Comparison of ENCODE assay signal across 8 cellular contexts in genomic region chr14:77458249-77458950, GRCh38. TPM values are rescaled to one million over a fixed set of nuclear protein-coding genes. Genes with fewer than 3 reads are reported as not detected.
DNase-seq lines count a peak whose midpoint lies in the region; ATAC-seq, FAIRE-seq and TF ChIP-seq lines count a peak whose summit lies in the region.

No MANE protein-coding gene starts in this region.

- H3K27me3 Mint-ChIP-seq in activated CD4-positive, alpha-beta T cell treated with anti-CD3 and anti-CD28 coated beads, Interleukin-2, amount 10 ng/mL, durations not matched to agents 7 days and 5 days, result no peaks in the 10 kb centered on the region

- POLR2A ChIA-PET in activated CD4-positive, alpha-beta T cell treated with anti-CD3 and anti-CD28 coated beads, Interleukin-2, amount 10 ng/mL, durations not matched to agents 7 days and 5 days (lab: Charles Lee), result no interaction called here

- peak overlapping the region; percentile 100 for H3K4me3 Mint-ChIP-seq in activated CD4-positive, alpha-beta T cell treated with anti-CD3 and anti-CD28 coated beads, Interleukin-2, amount 10 ng/mL, durations not matched to agents 7 days and 5 days

- no peaks in the 10 kb centered on the region for H3K27me3 ChIP-seq in H7 (ENCODE audit: control insufficient read depth, insufficient read depth, low read length)
- no peaks in the 10 kb centered on the region for H3K27me3 ChIP-seq in effector memory CD4-positive, alpha-beta T cell (replicated peaks; ENCODE audit: control insufficient read depth, insufficient read depth, low read length, poor library complexity, severe bottlenecking)
- H3K27me3 ChIP-seq in mononuclear cell (ENCODE audit: insufficient read depth, low read length), result no peaks in the 10 kb centered on the region

- H3K36me3 Mint-ChIP-seq in activated CD4-positive, alpha-beta T cell treated with anti-CD3 and anti-CD28 coated beads, Interleukin-2, amount 10 ng/mL, durations not matched to agents 7 days and 5 days (ENCODE audit: low read depth), result peaks cover 41% of the 10 kb centered on the region

- peaks cover 39% of the 10 kb centered on the region for H3K4me1 Mint-ChIP-seq in activated CD4-positive, alpha-beta T cell treated with anti-CD3 and anti-CD28 coated beads, Interleukin-2, amount 10 ng/mL, durations not matched to agents 7 days and 5 days

- peak; percentile 11 for ATAC-seq in stimulated activated naive CD8-positive, alpha-beta T cell treated with anti-CD3 and anti-CD28 coated beads, Interleukin-15, Interleukin-2, amounts not matched to agents 100 U/mL and 50 U/mL, for 24 hours

- no peaks in the 10 kb centered on the region for H3K9me3 ChIP-seq in effector memory CD4-positive, alpha-beta T cell (ENCODE audit: control insufficient read depth, low read length)
- H3K9me3 ChIP-seq in mononuclear cell (ENCODE audit: low read depth, low read length), result no peaks in the 10 kb centered on the region

- no peak for FAIRE-seq in GM12891 (lab: Jason Lieb, UNC)
- no peak for FAIRE-seq in frontal cortex (lab: Jason Lieb, UNC)

- H3K27ac Mint-ChIP-seq in activated CD4-positive, alpha-beta T cell treated with anti-CD3 and anti-CD28 coated beads, Interleukin-2, amount 10 ng/mL, durations not matched to agents 7 days and 5 days, result peak overlapping the region; percentile 100

- no peak for TF ChIP-seq POLR2A in GM12891 (IDR thresholded peaks at IDR 0.05; ENCODE audit: low read depth, low read length)

- H3K4me3 ChIP-seq in H7 (ENCODE audit: insufficient read depth, low read depth, low read length), result peak overlapping the region; percentile 73
- H3K4me3 ChIP-seq in effector memory CD4-positive, alpha-beta T cell (ENCODE audit: insufficient read depth, low read depth, low read length, poor library complexity, severe bottlenecking), result peak overlapping the region; percentile 77
- H3K4me3 ChIP-seq in mononuclear cell (ENCODE audit: low read length), result peak overlapping the region; percentile 65

- peaks cover 27% of the 10 kb centered on the region for H3K36me3 ChIP-seq in H7 (replicated peaks; ENCODE audit: control insufficient read depth, insufficient read depth, low read length)
- H3K36me3 ChIP-seq in effector memory CD4-positive, alpha-beta T cell (ENCODE audit: control insufficient read depth, insufficient read depth, low read length), result peaks cover 33% of the 10 kb centered on the region

- no peaks in the 10 kb centered on the region for H3K9me3 Mint-ChIP-seq in activated CD4-positive, alpha-beta T cell treated with anti-CD3 and anti-CD28 coated beads, Interleukin-2, amount 10 ng/mL, durations not matched to agents 7 days and 5 days

- CTCF ChIA-PET in activated CD4-positive, alpha-beta T cell treated with anti-CD3 and anti-CD28 coated beads, Interleukin-2, amount 10 ng/mL, durations not matched to agents 7 days and 5 days (lab: Charles Lee), result interaction anchor here (0.8 to 2.0 kb wide), 9 partner anchors 9 to 155 kb away, joined by 3 to 6 read pairs (median 4); partner anchors contain the start of genes SAMD15 and TMED8

- peaks cover 17% of the 10 kb centered on the region for H3K4me1 ChIP-seq in effector memory CD4-positive, alpha-beta T cell (ENCODE audit: control insufficient read depth, insufficient read depth, low read length, poor library complexity, severe bottlenecking)
- peaks cover 23% of the 10 kb centered on the region for H3K4me1 ChIP-seq in mononuclear cell (ENCODE audit: insufficient read depth, low read length)

- peak overlapping the region; percentile 84 for H3K27ac ChIP-seq in effector memory CD4-positive, alpha-beta T cell (ENCODE audit: insufficient read depth, low read length, poor library complexity, severe bottlenecking)

- DNase-seq in GM12891 (ENCODE audit: insufficient read length, low spot score) (no peak), H7 (peak; percentile 67), LHCN-M2 (ENCODE audit: low read depth) (peak; percentile 27), frontal cortex (ENCODE audit: low spot score in 2 of 2) (no peak)
- peak; percentile 44 for DNase-seq in activated CD4-positive, alpha-beta T cell treated with anti-CD3 and anti-CD28 coated beads, Interleukin-2, amount 10 ng/mL, durations not matched to agents 7 days and 5 days
- peak in 2 of 3 donors; percentile 4 to 14 for DNase-seq in effector memory CD4-positive, alpha-beta T cell
- peak; percentile 46 for DNase-seq in stimulated activated naive CD8-positive, alpha-beta T cell treated with anti-CD3 and anti-CD28 coated beads, Interleukin-15, Interleukin-2, amounts not matched to agents 100 U/mL and 50 U/mL, for 24 hours

TF ChIP-seq in GM12891, 5 proteins besides CTCF, POLR2A, EP300 and RAD21:
- TF ChIP-seq TAF1 (IDR thresholded peaks at IDR 0.05; ENCODE audit: low read depth, low read length) (peak; percentile 3; the same call in 1 of the 2 replicates), POLR2AphosphoS5 (IDR thresholded peaks at IDR 0.05; ENCODE audit: low read depth, low read length) (no peak), PAX5 (IDR thresholded peaks at IDR 0.05; ENCODE audit: insufficient read depth, low read length, severe bottlenecking) (no peak), POU2F2 (IDR thresholded peaks at IDR 0.05; ENCODE audit: low read depth, low read length) (no peak), SPI1 (IDR thresholded peaks at IDR 0.05; ENCODE audit: low read depth, low read length) (no peak)

RNA-seq across cellular contexts. Expression of gene AHSA1, which starts 0.5 kb away (rescaled TPM):
- polyA plus RNA-seq in GM12891 (2012; ENCODE audit: low read depth, missing spikeins), result 98.3 TPM
- 140 and 149 TPM in 2 replicates for total RNA-seq in H7 (2014; rRNA removed; shearing (Covaris generic))
- total RNA-seq in LHCN-M2 (2014; rRNA removed) (132 and 133 TPM in 2 replicates), mononuclear cell (20.5 TPM), frontal cortex (107 TPM)
- 98.4 TPM for polyA plus RNA-seq in LHCN-M2 (2012)
- 100 to 1,000 TPM; 217 to 245 TPM for total RNA-seq in activated CD4-positive, alpha-beta T cell treated with anti-CD3 and anti-CD28 coated beads, Interleukin-2, amount 10 ng/mL, durations not matched to agents 7 days and 5 days

RNA-seq across cellular contexts. Expression of gene VIPAS39, which starts 1.0 kb away (rescaled TPM):
- polyA plus RNA-seq in GM12891 (2012; ENCODE audit: low read depth, missing spikeins), result 18.7 TPM
- total RNA-seq in H7 (2014; rRNA removed; shearing (Covaris generic)), result 25.4 and 30.5 TPM in 2 replicates
- 19.5 and 20.8 TPM in 2 replicates for total RNA-seq in LHCN-M2 (2014; rRNA removed)
- polyA plus RNA-seq in LHCN-M2 (2012), result 13.9 TPM
- 10 to 100 TPM; 19.0 to 20.7 TPM for total RNA-seq in activated CD4-positive, alpha-beta T cell treated with anti-CD3 and anti-CD28 coated beads, Interleukin-2, amount 10 ng/mL, durations not matched to agents 7 days and 5 days
- 12.5 TPM for total RNA-seq in mononuclear cell
- total RNA-seq in frontal cortex, result 35.5 TPM

RNA-seq across cellular contexts. Expression of gene NOXRED1, which starts 35.1 kb away (rescaled TPM):
- 0.10 TPM for polyA plus RNA-seq in GM12891 (2012; ENCODE audit: low read depth, missing spikeins)
- 0.07 and 2.3 TPM in 2 replicates for total RNA-seq in H7 (2014; rRNA removed; shearing (Covaris generic))
- total RNA-seq in LHCN-M2 (2014; rRNA removed) (0.06 TPM in 1 of 2 replicates, not detected in the other), mononuclear cell (0.21 TPM), frontal cortex (1.2 TPM)
- 0.06 TPM for polyA plus RNA-seq in LHCN-M2 (2012)
- under 1 TPM; 0.22 to 0.67 TPM for total RNA-seq in activated CD4-positive, alpha-beta T cell treated with anti-CD3 and anti-CD28 coated beads, Interleukin-2, amount 10 ng/mL, durations not matched to agents 7 days and 5 days

RNA-seq across cellular contexts. Expression of gene ISM2, which starts 40.2 kb away (rescaled TPM):
- 0.27 TPM for polyA plus RNA-seq in GM12891 (2012; ENCODE audit: low read depth, missing spikeins)
- total RNA-seq in H7 (2014; rRNA removed; shearing (Covaris generic)), result 1.1 and 2.1 TPM in 2 replicates
- total RNA-seq in LHCN-M2 (2014; rRNA removed) (0.23 and 0.90 TPM in 2 replicates), mononuclear cell (0.42 TPM), frontal cortex (1.2 TPM)
- polyA plus RNA-seq in LHCN-M2 (2012), result 0.64 TPM
- total RNA-seq in activated CD4-positive, alpha-beta T cell treated with anti-CD3 and anti-CD28 coated beads, Interleukin-2, amount 10 ng/mL, durations not matched to agents 7 days and 5 days, result not detected

Comparison
In these comparisons a context has a peak if more than half of its experiments do, and no peak if none do; other contexts are left out.
1. DNase-seq: peak in H7 (single experiment), LHCN-M2 (single experiment), activated CD4-positive, alpha-beta T cell treated with anti-CD3 and anti-CD28 coated beads, Interleukin-2, amount 10 ng/mL, durations not matched to agents 7 days and 5 days (single experiment), effector memory CD4-positive, alpha-beta T cell (2 of 3) and stimulated activated naive CD8-positive, alpha-beta T cell treated with anti-CD3 and anti-CD28 coated beads, Interleukin-15, Interleukin-2, amounts not matched to agents 100 U/mL and 50 U/mL, for 24 hours (single experiment); none in GM12891 (single experiment) and frontal cortex (0 of 2).
2. Peak in every context shown above with its lines, with median percentiles within 50 percentile points of each other: H3K4me3 ChIP-seq.